8 cellular contexts compared by ENCODE assay signal in genomic region chr19:18104793-18105131, GRCh38. TPM values are rescaled to one million over a fixed set of nuclear protein-coding genes. Genes with fewer than 3 reads are reported as not detected.
DNase-seq lines count a peak whose midpoint lies in the region; ATAC-seq, FAIRE-seq and TF ChIP-seq lines count a peak whose summit lies in the region.

No MANE protein-coding gene starts in this region.

- H3K36me3 ChIP-seq in SK-N-MC (ENCODE audit: insufficient read depth, low read length) (no peaks in the 10 kb centered on the region), esophagus squamous epithelium (no peaks in the 10 kb centered on the region), rectal smooth muscle tissue (ENCODE audit: control insufficient read depth, insufficient read depth, low read length) (no peaks in the 10 kb centered on the region)

- H3K27me3 ChIP-seq in esophagus squamous epithelium, result peaks cover 0 to 20% (median 0%) of the 10 kb centered on the region in 4 donors
- peaks cover 10% of the 10 kb centered on the region for H3K27me3 ChIP-seq in rectal smooth muscle tissue (ENCODE audit: control insufficient read depth, insufficient read depth, low read length)

- ATAC-seq in HG03097 (IDR thresholded peaks at IDR 0.05; ENCODE audit: low FRiP score, unreplicated experiment) (no peak), HG02678 (IDR thresholded peaks at IDR 0.05; ENCODE audit: unreplicated experiment) (no peak)

- WGBS in esophagus squamous epithelium, 2 donors, result 67 to 70% methylated on average over 5 of the region's 5 CpGs

- no peak for TF ChIP-seq CTCF in esophagus squamous epithelium (IDR thresholded peaks at IDR 0.05)

- H3K9me3 ChIP-seq in SK-N-MC (ENCODE audit: low read depth, low read length) (no peaks in the 10 kb centered on the region), esophagus squamous epithelium (no peaks in the 10 kb centered on the region)

- no peak overlapping the region for H3K27ac ChIP-seq in SK-N-MC
- H3K27ac ChIP-seq in esophagus squamous epithelium, result peak overlapping the region in 2 of 4 donors; percentile 65 to 80
- no peak overlapping the region for H3K27ac ChIP-seq in rectal smooth muscle tissue (ENCODE audit: low read depth, low read length)

- no peak for DNase-seq in GM12892 (ENCODE audit: insufficient read length)
- no peak for DNase-seq in SK-N-MC (ENCODE audit: low read depth, low spot score)
- no peak for DNase-seq in esophagus squamous epithelium (lab: John Stamatoyannopoulos, UW)
- DNase-seq in retina, result no peak
- no peak for DNase-seq in kidney tubule cell (ENCODE audit: low spot score)

- no peak overlapping the region for H3K9ac ChIP-seq in SK-N-MC (ENCODE audit: insufficient read length)
- no peak overlapping the region for H3K9ac ChIP-seq in rectal smooth muscle tissue (ENCODE audit: low read length)

- peaks cover 7 to 17% (median 15%) of the 10 kb centered on the region in 3 donors for H3K4me1 ChIP-seq in esophagus squamous epithelium
- no peaks in the 10 kb centered on the region for H3K4me1 ChIP-seq in rectal smooth muscle tissue (ENCODE audit: control insufficient read depth, insufficient read depth, low read length)

- peak; percentile 77 for FAIRE-seq in GM12892 (lab: Jason Lieb, UNC)

- TF ChIP-seq POLR2A in GM12892 (IDR thresholded peaks at IDR 0.05; ENCODE audit: low read depth, low read length) (no peak), esophagus squamous epithelium (IDR thresholded peaks at IDR 0.05) (no peak)

- intact Hi-C loops in esophagus squamous epithelium (cut with DNase I), result no loop called here

- peak overlapping the region; percentile 49 for H3K4me3 ChIP-seq in SK-N-MC
- peak overlapping the region in 3 of 4 donors; percentile 16 to 57 (median 40) for H3K4me3 ChIP-seq in esophagus squamous epithelium
- peak overlapping the region; percentile 62 for H3K4me3 ChIP-seq in rectal smooth muscle tissue (ENCODE audit: low read length)

RNA-seq across cellular contexts. Expression of gene MAST3, which starts 7.2 kb away (rescaled TPM):
- polyA plus RNA-seq in GM12892 (2012; ENCODE audit: missing spikeins), result 7.8 TPM
- 1 to 10 TPM; 2.3 to 4.8 (median 4.1) TPM for total RNA-seq in esophagus squamous epithelium

RNA-seq across cellular contexts. Expression of gene IL12RB1, which starts 18.0 kb away (rescaled TPM):
- polyA plus RNA-seq in GM12892 (2012; ENCODE audit: missing spikeins), result 8.3 TPM
- total RNA-seq in esophagus squamous epithelium, result 1 to 10 TPM; 1.1 to 2.3 (median 1.9) TPM

RNA-seq across cellular contexts. Expression of gene PIK3R2, which starts 48.2 kb away (rescaled TPM):
- 4.0 TPM for polyA plus RNA-seq in GM12892 (2012; ENCODE audit: missing spikeins)
- 10 to 100 TPM; 20.4 to 42.1 (median 29.1) TPM for total RNA-seq in esophagus squamous epithelium
